15 cellular contexts compared by ENCODE assay signal in genomic region chr3:141321109-141321497, GRCh38. TPM values are rescaled to one million over a fixed set of nuclear protein-coding genes. Genes with fewer than 3 reads are reported as not detected.
DNase-seq lines count a peak whose midpoint lies in the region; ATAC-seq and TF ChIP-seq lines count a peak whose summit lies in the region.
"Had no signal": no experiment of that assay in that cellular context is flagged by ENCODE, and none has a peak within 500 bp of the region (broad histone marks: within the 10 kb centered on the region; RNA-seq: fewer than 3 reads in every experiment).

No MANE protein-coding gene starts in this region.

- CTCF ChIA-PET in activated naive CD4-positive, alpha-beta T cell treated with anti-CD3 and anti-CD28 coated beads for 36 hours (lab: Charles Lee) = interaction anchor here (0.8 to 1.5 kb wide), 4 partner anchors 9 to 132 kb away, joined by 4 to 6 read pairs (median 4); no protein-coding TSS in a partner anchor

- no peaks in the 10 kb centered on the region for H3K27me3 Mint-ChIP-seq in activated naive CD4-positive, alpha-beta T cell treated with anti-CD3 and anti-CD28 coated beads for 36 hours (ENCODE audit: low read depth)
- H3K27me3 Mint-ChIP-seq in endodermal cell (ENCODE audit: insufficient read depth) = peaks cover 4% of the 10 kb centered on the region

- no peaks in the 10 kb centered on the region for H3K79me2 ChIP-seq in SU-DHL-6 (ENCODE audit: insufficient read depth, low read length)

- no peak for DNase-seq in activated naive CD4-positive, alpha-beta T cell treated with anti-CD3 and anti-CD28 coated beads for 36 hours
- no peak for DNase-seq in activated naive CD4-positive, alpha-beta T cell treated with anti-CD3 and anti-CD28 coated beads, Interleukin-2, amount 50 U/mL, for 16 hours
- DNase-seq in endodermal cell (no peak), vagina (ENCODE audit: extremely low spot score in 2 of 2) (no peak), G401 (ENCODE audit: low spot score) (no peak)
- DNase-seq in stimulated activated effector memory CD8-positive, alpha-beta T cell treated with anti-CD3 and anti-CD28 coated beads, Interleukin-12 subunit alpha, Interleukin-12 subunit beta, amount 100 ng/mL, for 72 hours (ENCODE audit: low spot score in 2 of 2) = no peak
- DNase-seq: H9, NCI-H146, NCI-H526, posterior cingulate gyrus, SHP77, WERI-Rb-1 had no signal

- TF ChIP-seq CTCF in SU-DHL-6 (IDR thresholded peaks at IDR 0.05; ENCODE audit: insufficient read depth, low read length, poor library complexity, severe bottlenecking) (no peak), endodermal cell (conservative IDR thresholded peaks at IDR 0.05) (no peak), vagina (IDR thresholded peaks at IDR 0.05) (no peak)

- H3K4me1 ChIP-seq in endodermal cell (ENCODE audit: control insufficient read depth, insufficient read depth, low read length) (peaks cover 7% of the 10 kb centered on the region), vagina (no peaks in the 10 kb centered on the region)

- H3K9me3 ChIP-seq in SU-DHL-6 (ENCODE audit: insufficient read depth, low read length) (no peaks in the 10 kb centered on the region), endodermal cell (ENCODE audit: control insufficient read depth, low read length) (peaks cover 9% of the 10 kb centered on the region), vagina (no peaks in the 10 kb centered on the region)

- H3K27ac ChIP-seq in SU-DHL-6 (ENCODE audit: low read depth, low read length) = no peak overlapping the region
- no peak overlapping the region for H3K27ac ChIP-seq in endodermal cell (ENCODE audit: low read depth, low read length)
- H3K27ac ChIP-seq in vagina = no peak overlapping the region
- H3K27ac ChIP-seq: cardiac muscle cell, WERI-Rb-1 had no signal

- 91% methylated on average over 1 of the region's 1 CpG; no CpG with 5 or more reads in 1 of the 2 experiments for WGBS in endodermal cell (ENCODE audit: insufficient coverage in 1 of 2, insufficient read length in 1 of 2), 2 experiments

- H3K9me2 ChIP-seq in SU-DHL-6 (replicated peaks; ENCODE audit: insufficient read depth, low read length) = no peaks in the 10 kb centered on the region

- peak overlapping the region; percentile 12 for H3K27ac Mint-ChIP-seq in activated naive CD4-positive, alpha-beta T cell treated with anti-CD3 and anti-CD28 coated beads for 36 hours
- H3K27ac Mint-ChIP-seq in endodermal cell = no peak overlapping the region
- H3K27ac Mint-ChIP-seq in stimulated activated effector memory CD8-positive, alpha-beta T cell treated with anti-CD3 and anti-CD28 coated beads, Interleukin-12 subunit alpha, Interleukin-12 subunit beta, amount 100 ng/mL, for 72 hours = peak overlapping the region; percentile 40
- H3K27ac Mint-ChIP-seq: H9 had no signal

- H3K27me3 ChIP-seq in SU-DHL-6 (ENCODE audit: low read length) (no peaks in the 10 kb centered on the region), endodermal cell (ENCODE audit: control insufficient read depth, insufficient read depth, low read length, poor library complexity, severe bottlenecking) (no peaks in the 10 kb centered on the region), vagina (no peaks in the 10 kb centered on the region)
- H3K27me3 ChIP-seq: cardiac muscle cell had no signal

- peaks cover 7% of the 10 kb centered on the region for H3K36me3 Mint-ChIP-seq in activated naive CD4-positive, alpha-beta T cell treated with anti-CD3 and anti-CD28 coated beads for 36 hours (ENCODE audit: low read depth)
- H3K36me3 Mint-ChIP-seq in endodermal cell (ENCODE audit: low read depth) = peaks cover 10% of the 10 kb centered on the region
- no peaks in the 10 kb centered on the region for H3K36me3 Mint-ChIP-seq in stimulated activated effector memory CD8-positive, alpha-beta T cell treated with anti-CD3 and anti-CD28 coated beads, Interleukin-12 subunit alpha, Interleukin-12 subunit beta, amount 100 ng/mL, for 72 hours

- H3K36me3 ChIP-seq in SU-DHL-6 (ENCODE audit: low read length) (no peaks in the 10 kb centered on the region), endodermal cell (ENCODE audit: control insufficient read depth, insufficient read depth, low read length) (no peaks in the 10 kb centered on the region), vagina (no peaks in the 10 kb centered on the region)
- H3K36me3 ChIP-seq: cardiac muscle cell, WERI-Rb-1 had no signal

- in situ Hi-C loops in G401 (cut with HindIII; ENCODE audit: low sequenced_read_pairs) = no loop called here

- TF ChIP-seq POLR2A in vagina (IDR thresholded peaks at IDR 0.05) = no peak

- no peak overlapping the region for H3K4me3 ChIP-seq in SU-DHL-6 (ENCODE audit: insufficient read depth, low read length, poor library complexity, severe bottlenecking)
- H3K4me3 ChIP-seq in endodermal cell (ENCODE audit: low read length) = peak overlapping the region; percentile 37
- no peak overlapping the region for H3K4me3 ChIP-seq in vagina
- H3K4me3 ChIP-seq: cardiac muscle cell had no signal

- intact Hi-C loops in activated naive CD4-positive, alpha-beta T cell treated with anti-CD3 and anti-CD28 coated beads for 36 hours (cut with micrococcal nuclease) = no loop called here
- intact Hi-C loops in vagina (cut with DNase I) = no loop called here

- no peaks in the 10 kb centered on the region for H3F3A ChIP-seq in SU-DHL-6 (ENCODE audit: insufficient read depth)

- peak overlapping the region; percentile 2 for H2AFZ ChIP-seq in SU-DHL-6 (ENCODE audit: low read depth, low read length, severe bottlenecking)

- H3K4me2 ChIP-seq in SU-DHL-6 (ENCODE audit: low read depth, low read length, poor library complexity, severe bottlenecking) = no peak overlapping the region

- H3K9ac ChIP-seq in SU-DHL-6 (ENCODE audit: low read length) = no peak overlapping the region
- no peak overlapping the region for H3K9ac ChIP-seq in endodermal cell (ENCODE audit: extremely low read depth, low read length, poor library complexity, severe bottlenecking)

- no peak for ATAC-seq in stimulated activated effector memory CD8-positive, alpha-beta T cell treated with anti-CD3 and anti-CD28 coated beads, Interleukin-12 subunit alpha, Interleukin-12 subunit beta, amount 100 ng/mL, for 72 hours
- no peak for ATAC-seq in HG03025 (IDR thresholded peaks at IDR 0.05; ENCODE audit: low FRiP score, unreplicated experiment)

- peaks cover 23% of the 10 kb centered on the region for H3K4me1 Mint-ChIP-seq in activated naive CD4-positive, alpha-beta T cell treated with anti-CD3 and anti-CD28 coated beads for 36 hours (ENCODE audit: low read depth)
- peaks cover 26% of the 10 kb centered on the region for H3K4me1 Mint-ChIP-seq in endodermal cell
- peaks cover 12% of the 10 kb centered on the region for H3K4me1 Mint-ChIP-seq in stimulated activated effector memory CD8-positive, alpha-beta T cell treated with anti-CD3 and anti-CD28 coated beads, Interleukin-12 subunit alpha, Interleukin-12 subunit beta, amount 100 ng/mL, for 72 hours

- H3K4me3 Mint-ChIP-seq in activated naive CD4-positive, alpha-beta T cell treated with anti-CD3 and anti-CD28 coated beads for 36 hours = no peak overlapping the region
- H3K4me3 Mint-ChIP-seq in endodermal cell = no peak overlapping the region
- no peak overlapping the region for H3K4me3 Mint-ChIP-seq in stimulated activated effector memory CD8-positive, alpha-beta T cell treated with anti-CD3 and anti-CD28 coated beads, Interleukin-12 subunit alpha, Interleukin-12 subunit beta, amount 100 ng/mL, for 72 hours
- H3K4me3 Mint-ChIP-seq: H9 had no signal

- H4K20me1 ChIP-seq in SU-DHL-6 (ENCODE audit: low read depth, low read length) = no peaks in the 10 kb centered on the region

- peaks cover 10% of the 10 kb centered on the region for H3K9me3 Mint-ChIP-seq in activated naive CD4-positive, alpha-beta T cell treated with anti-CD3 and anti-CD28 coated beads for 36 hours
- peaks cover 29% of the 10 kb centered on the region for H3K9me3 Mint-ChIP-seq in endodermal cell
- no peaks in the 10 kb centered on the region for H3K9me3 Mint-ChIP-seq in stimulated activated effector memory CD8-positive, alpha-beta T cell treated with anti-CD3 and anti-CD28 coated beads, Interleukin-12 subunit alpha, Interleukin-12 subunit beta, amount 100 ng/mL, for 72 hours

RNA-seq across cellular contexts. Expression of gene ZBTB38, which starts 47.2 kb away (rescaled TPM):
- total RNA-seq in activated naive CD4-positive, alpha-beta T cell treated with anti-CD3 and anti-CD28 coated beads for 36 hours = 10 to 100 TPM; 16.3 to 18.6 TPM
- total RNA-seq in endodermal cell (10 to 100 TPM; 27.3 to 28.2 TPM), vagina (88.6 TPM)
- 19.0 TPM for polyA plus RNA-seq in endodermal cell (2013, experiment 1 of 2)
- 17.6 TPM for polyA plus RNA-seq in endodermal cell (2013, experiment 2 of 2)
- 7.4 and 33.8 TPM in 2 replicates for total RNA-seq in G401 (2014; rRNA removed; shearing (Covaris generic))
